Comparison of ENCODE assay signal across 23 cellular contexts in genomic region chr2:45373534-45373933, GRCh38.
"Had no signal": no experiment of that assay in that cellular context is flagged by ENCODE, and none has a peak within 500 bp of the region (broad histone marks: within the 10 kb centered on the region; RNA-seq: fewer than 3 reads in every experiment).

No MANE protein-coding gene starts in this region.

- H3K9me3 Mint-ChIP-seq: activated B cell treated with CpG ODN at 0.5 μM for 24 hours; activated naive CD4-positive, alpha-beta T cell treated with anti-CD3 and anti-CD28 coated beads, Interleukin-2, amount 10 ng/mL, durations not matched to agents 7 days and 5 days; activated naive CD8-positive, alpha-beta T cell treated with anti-CD3 and anti-CD28 coated beads for 36 hours; activated T-cell treated with anti-CD3 and anti-CD28 coated beads, Interleukin-2, amount 50 U/mL, for 72 hours; activated T-helper 2 cell treated with anti-CD3 and anti-CD28 coated beads, Interferon-gamma antibody, Interleukin-2, Interleukin-4, amounts not matched to agents 10 μg/mL and 5 μg/mL and 100 μg/mL, durations not matched to agents 14 hours and 24 hours and 36 hours had no signal

- H3K36me3 Mint-ChIP-seq: activated naive CD4-positive, alpha-beta T cell treated with anti-CD3 and anti-CD28 coated beads, Interleukin-2, amount 10 ng/mL, durations not matched to agents 7 days and 5 days had no signal

- H3K4me1 Mint-ChIP-seq: activated B cell treated with CpG ODN at 0.5 μM for 24 hours; activated naive CD4-positive, alpha-beta T cell treated with anti-CD3 and anti-CD28 coated beads, Interleukin-2, amount 10 ng/mL, durations not matched to agents 7 days and 5 days; activated naive CD8-positive, alpha-beta T cell treated with anti-CD3 and anti-CD28 coated beads for 36 hours had no signal

- H3K4me3 ChIP-seq: cardiac muscle cell, SJSA1 had no signal

- H3K4me3 Mint-ChIP-seq: activated B cell treated with CpG ODN at 0.5 μM for 24 hours; activated CD8-positive, alpha-beta T cell treated with anti-CD3 and anti-CD28 coated beads for 36 hours; activated naive CD4-positive, alpha-beta T cell treated with anti-CD3 and anti-CD28 coated beads, Interleukin-2, amount 10 ng/mL, durations not matched to agents 7 days and 5 days; activated naive CD8-positive, alpha-beta T cell treated with anti-CD3 and anti-CD28 coated beads for 36 hours; activated T-cell treated with anti-CD3 and anti-CD28 coated beads, Interleukin-2, amount 50 U/mL, for 72 hours; T-helper 17 cell had no signal

- ATAC-seq: activated CD8-positive, alpha-beta T cell treated with anti-CD3 and anti-CD28 coated beads for 36 hours; activated T-cell treated with anti-CD3 and anti-CD28 coated beads, Interleukin-2, amount 50 U/mL, for 72 hours; T-helper 17 cell had no signal

- H3K27me3 ChIP-seq: brain microvascular endothelial cell, cardiac muscle cell, SJSA1 had no signal

- H3K27me3 Mint-ChIP-seq: activated naive CD8-positive, alpha-beta T cell treated with anti-CD3 and anti-CD28 coated beads for 36 hours had no signal

- H3K4me1 ChIP-seq: SJSA1 had no signal

- H3K36me3 ChIP-seq: brain microvascular endothelial cell, cardiac muscle cell, SJSA1 had no signal

- H3K4me2 ChIP-seq: KMS-11 had no signal

- H3K27ac ChIP-seq: brain microvascular endothelial cell, cardiac muscle cell, KMS-11, SJSA1 had no signal

- H3K9me3 ChIP-seq: SJSA1 had no signal

- H3K27ac Mint-ChIP-seq: activated B cell treated with CpG ODN at 0.5 μM for 24 hours; activated CD8-positive, alpha-beta T cell treated with anti-CD3 and anti-CD28 coated beads for 36 hours; activated naive CD4-positive, alpha-beta T cell treated with anti-CD3 and anti-CD28 coated beads, Interleukin-2, amount 10 ng/mL, durations not matched to agents 7 days and 5 days; activated naive CD8-positive, alpha-beta T cell treated with anti-CD3 and anti-CD28 coated beads for 36 hours; activated T-cell treated with anti-CD3 and anti-CD28 coated beads, Interleukin-2, amount 50 U/mL, for 72 hours; activated T-helper 2 cell treated with anti-CD3 and anti-CD28 coated beads, Interferon-gamma antibody, Interleukin-2, Interleukin-4, amounts not matched to agents 10 μg/mL and 5 μg/mL and 100 μg/mL, durations not matched to agents 14 hours and 24 hours and 36 hours; T-helper 17 cell had no signal

- DNase-seq: activated B cell treated with CpG ODN at 0.5 μM for 24 hours; activated CD4-positive, alpha-beta T cell treated with anti-CD3 and anti-CD28 coated beads for 1 hour; activated CD4-positive, alpha-beta T cell treated with anti-CD3 and anti-CD28 coated beads, Interleukin-2, amount 50 U/mL, for 1 hour; activated CD8-positive, alpha-beta memory T cell treated with anti-CD3 and anti-CD28 coated beads, Interleukin-2, amount 50 U/mL, for 4 hours; activated CD8-positive, alpha-beta T cell treated with anti-CD3 and anti-CD28 coated beads for 36 hours; activated gamma-delta T cell treated with Interleukin-2 at 50 U/mL for 16 hours; activated naive CD4-positive, alpha-beta T cell treated with anti-CD3 and anti-CD28 coated beads, Interleukin-2, amount 10 ng/mL, durations not matched to agents 7 days and 5 days; activated naive CD8-positive, alpha-beta T cell treated with anti-CD3 and anti-CD28 coated beads for 36 hours; activated T-cell treated with anti-CD3 and anti-CD28 coated beads, Interleukin-2, amount 50 U/mL, for 72 hours; brain microvascular endothelial cell; NCI-H1092; NCI-H1417 treated with DMSO at 0.1 percent for 48 hours; NCI-H187; NCI-H2081; NCI-H510A treated with DMSO at 0.1 percent for 48 hours; NCI-H82; NK-92 treated with Interleukin-12 subunit alpha and Interleukin-12 subunit beta, amount 100 ng/mL, for 24 hours; T-helper 17 cell; T-helper 9 cell had no signal
